Comparison of ENCODE assay signal across 17 cellular contexts in genomic region chr17:79154951-79155557, GRCh38.
DNase-seq lines count a peak whose midpoint lies in the region; ATAC-seq and TF ChIP-seq lines count a peak whose summit lies in the region.
"Had no signal": no experiment of that assay in that cellular context is flagged by ENCODE, and none has a peak within 500 bp of the region (broad histone marks: within the 10 kb centered on the region; RNA-seq: fewer than 3 reads in every experiment).

No MANE protein-coding gene starts in this region.

- peaks cover 0 to 2% (median 0%) of the 10 kb centered on the region in 4 donors for H3K4me1 Mint-ChIP-seq in naive thymus-derived CD8-positive, alpha-beta T cell
- H3K4me1 Mint-ChIP-seq: CD8-positive, alpha-beta memory T cell had no signal

- TF ChIP-seq CTCF in lower lobe of right lung (IDR thresholded peaks at IDR 0.05): no peak
- TF ChIP-seq CTCF in transverse colon (IDR thresholded peaks at IDR 0.05): no peak

- intact Hi-C loops in lower lobe of right lung (cut with DNase I): no loop called here
- intact Hi-C loops in transverse colon (cut with DNase I; ENCODE audit: low total_unique reads): no loop called here

- in situ Hi-C loops in transverse colon (cut with MboI; ENCODE audit: low pct_ligation_motif_present in 1 of 4, low pct_unique_long_range_greater_than_20kb in 1 of 4, low sequenced_read_pairs in 3 of 4): no loop called here

- no peak overlapping the region for H3K4me3 Mint-ChIP-seq in naive thymus-derived CD8-positive, alpha-beta T cell
- H3K4me3 Mint-ChIP-seq: CD8-positive, alpha-beta memory T cell; HFFc6 had no signal

- H3K4me1 ChIP-seq in lower lobe of right lung: no peaks in the 10 kb centered on the region
- no peaks in the 10 kb centered on the region for H3K4me1 ChIP-seq in transverse colon

- no peak overlapping the region for H3K27ac Mint-ChIP-seq in naive thymus-derived CD8-positive, alpha-beta T cell
- H3K27ac Mint-ChIP-seq: HFFc6 had no signal

- TF ChIP-seq EP300 in transverse colon (IDR thresholded peaks at IDR 0.05; ENCODE audit: low read depth): no peak

- peaks cover 0 to 20% (median 3%) of the 10 kb centered on the region in 5 donors for H3K27me3 Mint-ChIP-seq in naive thymus-derived CD8-positive, alpha-beta T cell

- H3K4me3 ChIP-seq in lower lobe of right lung (no peak overlapping the region), transverse colon (no peak overlapping the region)
- H3K4me3 ChIP-seq: BLaER1 treated with 17β-estradiol and CSF1 and Interleukin-3, amounts not matched to agents 10 nM and 100 nM had no signal

- no peaks in the 10 kb centered on the region for H3K36me3 ChIP-seq in lower lobe of right lung
- no peaks in the 10 kb centered on the region for H3K36me3 ChIP-seq in transverse colon
- H3K36me3 ChIP-seq: BLaER1 treated with 17β-estradiol and CSF1 and Interleukin-3, amounts not matched to agents 10 nM and 100 nM had no signal

- H3K27me3 ChIP-seq in lower lobe of right lung (ENCODE audit: low read depth) (peaks cover 46% of the 10 kb centered on the region), transverse colon (peaks cover 32% of the 10 kb centered on the region)
- H3K27me3 ChIP-seq: BLaER1 treated with 17β-estradiol and CSF1 and Interleukin-3, amounts not matched to agents 10 nM and 100 nM had no signal

- H3K9me3 Mint-ChIP-seq in naive thymus-derived CD8-positive, alpha-beta T cell: no peaks in the 10 kb centered on the region
- H3K9me3 Mint-ChIP-seq: CD8-positive, alpha-beta memory T cell; HFFc6 had no signal

- ATAC-seq in lower lobe of right lung: peak; percentile 20 to 31
- no peak for ATAC-seq in naive thymus-derived CD8-positive, alpha-beta T cell

- H3K9me3 ChIP-seq in lower lobe of right lung: no peaks in the 10 kb centered on the region
- H3K9me3 ChIP-seq in transverse colon: no peaks in the 10 kb centered on the region
- H3K9me3 ChIP-seq: BLaER1 treated with 17β-estradiol and CSF1 and Interleukin-3, amounts not matched to agents 10 nM and 100 nM had no signal

- no peaks in the 10 kb centered on the region for H3K36me3 Mint-ChIP-seq in naive thymus-derived CD8-positive, alpha-beta T cell
- H3K36me3 Mint-ChIP-seq: CD8-positive, alpha-beta memory T cell had no signal

- TF ChIP-seq POLR2A in transverse colon (IDR thresholded peaks at IDR 0.05): no peak

- WGBS in transverse colon (ENCODE audit: low coverage in 1 of 2), 2 donors: 68% methylated on average over 30 of the region's 30 CpGs; no CpG with 5 or more reads in 1 of the 2 donors

- POLR2A ChIA-PET in naive thymus-derived CD8-positive, alpha-beta T cell (lab: Charles Lee): no interaction called here

- DNase-seq in DMS153 treated with DMSO at 0.1 percent for 48 hours (lab: John Stamatoyannopoulos, UW; ENCODE audit: unreplicated experiment) (peak; percentile 5), DMS153 (lab: John Stamatoyannopoulos, UW) (no peak), DMS79 (lab: John Stamatoyannopoulos, UW) (peak; percentile 22), NCI-H226 (peak; percentile 41), lower lobe of right lung (no peak), occipital lobe (lab: John Stamatoyannopoulos, UW) (no peak), transverse colon (no peak)
- no peak for DNase-seq in naive thymus-derived CD8-positive, alpha-beta T cell
- DNase-seq: 8988T; CD8-positive, alpha-beta memory T cell; EL; HFFc6; NCI-H1105 treated with DMSO at 0.1 percent for 48 hours; NCI-H187 treated with DMSO at 0.1 percent for 48 hours; NCI-H2171; SIG-M5 had no signal

- no peak overlapping the region for H3K27ac ChIP-seq in lower lobe of right lung
- H3K27ac ChIP-seq in transverse colon: no peak overlapping the region
- H3K27ac ChIP-seq: BLaER1 treated with 17β-estradiol and CSF1 and Interleukin-3, amounts not matched to agents 10 nM and 100 nM had no signal

Comparison
In these comparisons a context has a peak if more than half of its experiments do, and no peak if none do; other contexts are left out.
1. DNase-seq: peak in DMS153 treated with DMSO at 0.1 percent for 48 hours (single experiment), DMS79 (single experiment) and NCI-H226 (single experiment); none in DMS153 (single experiment), lower lobe of right lung (single experiment), naive thymus-derived CD8-positive, alpha-beta T cell (0 of 10), occipital lobe (single experiment) and transverse colon (single experiment).
2. ATAC-seq: peak in lower lobe of right lung (2 of 2); none in naive thymus-derived CD8-positive, alpha-beta T cell (0 of 2).